Comparison of ENCODE assay signal across 22 cellular contexts in the genomic region with DNA sequence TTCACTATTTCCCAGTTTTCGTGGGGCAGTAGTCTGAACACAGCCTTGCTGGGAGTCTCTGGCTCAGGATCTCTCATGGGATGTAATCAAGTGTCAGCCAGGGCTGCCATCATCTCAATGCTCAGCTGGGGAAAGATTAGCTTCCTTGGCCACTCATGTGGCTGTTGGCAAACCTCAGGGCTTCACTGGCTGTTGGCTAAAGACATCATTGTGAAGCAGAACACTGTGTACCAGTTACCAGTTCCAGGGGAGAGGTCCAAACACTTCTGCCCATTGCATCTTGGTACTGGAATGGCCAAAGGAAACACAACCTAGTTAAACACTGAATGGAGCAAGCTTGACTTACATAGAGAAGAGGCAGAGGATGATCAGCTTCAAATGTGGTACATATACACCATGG. TPM values are rescaled to one million over a fixed set of nuclear protein-coding genes. Genes with fewer than 3 reads are reported as not detected.
DNase-seq lines count a peak whose midpoint lies in the region; ATAC-seq, FAIRE-seq and TF ChIP-seq lines count a peak whose summit lies in the region.
"Had no signal": no experiment of that assay in that cellular context is flagged by ENCODE, and none has a peak within 500 bp of the region (broad histone marks: within the 10 kb centered on the region; RNA-seq: fewer than 3 reads in every experiment).

No MANE protein-coding gene starts in this region.

- H3K27ac ChIP-seq in H1 (ENCODE audit: low read depth, low read length) (no peak overlapping the region), skeletal muscle tissue (ENCODE audit: low read depth, low read length) (peak overlapping the region; percentile 40)
- H3K27ac ChIP-seq: Peyer's patch, SJSA1 had no signal

- H2BK20ac ChIP-seq in H1 (ENCODE audit: low read length) = peak overlapping the region; percentile 41; the same call in 1 of the 2 replicates

- no peak overlapping the region for H3K4ac ChIP-seq in H1 (replicated peaks; ENCODE audit: insufficient read length, low read depth, low read length)

- no peaks in the 10 kb centered on the region for H3K79me1 ChIP-seq in H1 (ENCODE audit: low read depth, low read length)

- no peak for TF ChIP-seq CTCF in H1 (IDR thresholded peaks at IDR 0.05; ENCODE audit: control extremely low read depth in 1 of 3, insufficient read depth in 1 of 3, low read depth in 1 of 3, low read length in 3 of 3)

- H3K79me2 ChIP-seq in H1 (ENCODE audit: control insufficient read depth in 1 of 2, insufficient read depth in 2 of 2, low read length in 2 of 2) = no peaks in the 10 kb centered on the region

- H2AFZ ChIP-seq in H1 (ENCODE audit: low read length) = no peak overlapping the region

- no peak for ATAC-seq in GM21360 (IDR thresholded peaks at IDR 0.05; ENCODE audit: unreplicated experiment)
- ATAC-seq in GM18907 (IDR thresholded peaks at IDR 0.05; ENCODE audit: unreplicated experiment) = no peak

- H4K8ac ChIP-seq in H1 (ENCODE audit: extremely low read depth, insufficient read depth, low read length) = no peak overlapping the region

- H4K5ac ChIP-seq in H1 (ENCODE audit: insufficient read length, low read depth, low read length) = no peak overlapping the region

- H3K23ac ChIP-seq in H1 (ENCODE audit: insufficient read length) = no peak overlapping the region

- intact Hi-C loops in head of caudate nucleus (cut with DNase I) = no loop called here

- no peak overlapping the region for H3K9ac ChIP-seq in H1 (replicated peaks in 1 of 4; ENCODE audit: extremely low read depth in 1 of 4, low read depth in 3 of 4, low read length in 3 of 4)
- no peak overlapping the region for H3K9ac ChIP-seq in skeletal muscle tissue (ENCODE audit: low read depth in 1 of 3, low read length in 3 of 3)

- no peak overlapping the region for H2BK12ac ChIP-seq in H1 (ENCODE audit: low read depth, low read length)

- no peaks in the 10 kb centered on the region for H3K23me2 ChIP-seq in H1 (ENCODE audit: low read depth, low read length)

- POLR2A ChIA-PET in H1 (lab: Charles Lee; ENCODE audit: partially characterized antibody) = no interaction called here

- H3K4me2 ChIP-seq in H1 (ENCODE audit: insufficient read depth in 1 of 2, low read depth in 2 of 2, low read length in 2 of 2) = no peak overlapping the region

- H2AK5ac ChIP-seq in H1 (ENCODE audit: low read depth, low read length) = no peak overlapping the region

- H3K36me3 ChIP-seq in H1 (ENCODE audit: control insufficient read depth in 2 of 4, insufficient read depth in 4 of 4, low read length in 3 of 4) (no peaks in the 10 kb centered on the region), skeletal muscle tissue (ENCODE audit: control insufficient read depth in 3 of 3, insufficient read depth in 3 of 3, low read length in 3 of 3) (no peaks in the 10 kb centered on the region)
- H3K36me3 ChIP-seq: Peyer's patch, SJSA1 had no signal

- no peaks in the 10 kb centered on the region for H3K4me1 ChIP-seq in H1 (replicated peaks in 1 of 4; ENCODE audit: control insufficient read depth in 3 of 4, insufficient read depth in 4 of 4, low read length in 3 of 4)
- H3K4me1 ChIP-seq in skeletal muscle tissue (ENCODE audit: control insufficient read depth in 3 of 3, insufficient read depth in 3 of 3, low read length in 3 of 3) = peaks cover 18 to 24% (median 23%) of the 10 kb centered on the region in 3 donors
- H3K4me1 ChIP-seq: Peyer's patch, SJSA1 had no signal

- no peak overlapping the region for H4K91ac ChIP-seq in H1 (replicated peaks; ENCODE audit: insufficient read length, low read length)

- WGBS in H1 (ENCODE audit: extremely low coverage in 1 of 2, insufficient coverage in 1 of 2, insufficient read length in 1 of 2, insufficient replicate concordance in 2 of 2, low coverage in 1 of 2, low lambda C conversion rate in 2 of 2, missing lambda C conversion rate in 1 of 2), 2 experiments = 86% methylated on average over 1 of the region's 1 CpG; no CpG with 5 or more reads in 1 of the 2 experiments

- no peak for TF ChIP-seq POLR2A in H1 (IDR thresholded peaks at IDR 0.05; ENCODE audit: control extremely low read depth in 1 of 2, low read depth in 2 of 2, low read length in 2 of 2)

- H2BK5ac ChIP-seq in H1 (ENCODE audit: low read depth, low read length) = no peak overlapping the region

- no peak overlapping the region; the same call in 1 of the 2 replicates for H2BK15ac ChIP-seq in H1 (ENCODE audit: low read length)

- H4K20me1 ChIP-seq in H1 (replicated peaks in 1 of 2; ENCODE audit: control insufficient read depth in 1 of 2, insufficient read depth in 2 of 2, low read length in 2 of 2) = no peaks in the 10 kb centered on the region

- CTCF ChIA-PET in H1 (lab: Charles Lee; ENCODE audit: partially characterized antibody) = no interaction called here

- H3K14ac ChIP-seq in H1 (ENCODE audit: insufficient read length) = no peak overlapping the region

- no peaks in the 10 kb centered on the region for H3K9me3 ChIP-seq in H1 (ENCODE audit: insufficient read depth in 2 of 2, low read depth in 1 of 2, low read length in 1 of 2)
- no peaks in the 10 kb centered on the region for H3K9me3 ChIP-seq in skeletal muscle tissue (ENCODE audit: control insufficient read depth in 3 of 3, low read length in 3 of 3)
- H3K9me3 ChIP-seq: Peyer's patch, SJSA1 had no signal

- no peak overlapping the region for H3K56ac ChIP-seq in H1 (replicated peaks; ENCODE audit: insufficient read length, low read depth, low read length)

- TF ChIP-seq EP300 in H1 (IDR thresholded peaks at IDR 0.05; ENCODE audit: borderline replicate concordance in 1 of 2, low read depth in 2 of 2, low read length in 2 of 2) = no peak

- H3K18ac ChIP-seq in H1 (ENCODE audit: extremely low read depth, low read length) = no peak overlapping the region

- H2BK120ac ChIP-seq in H1 (replicated peaks; ENCODE audit: low read depth, low read length) = no peak overlapping the region

- H3K27me3 ChIP-seq in H1 (replicated peaks in 1 of 4; ENCODE audit: control insufficient read depth in 3 of 4, extremely low read depth in 1 of 4, insufficient read depth in 3 of 4, low read length in 3 of 4) (no peaks in the 10 kb centered on the region; a peak in 1 of 7 replicates), skeletal muscle tissue (ENCODE audit: control insufficient read depth in 3 of 3, insufficient read depth in 3 of 3, low read length in 3 of 3) (no peaks in the 10 kb centered on the region)
- H3K27me3 ChIP-seq: Peyer's patch had no signal

- DNase-seq in H1 (ENCODE audit: low read depth in 1 of 2, low spot score in 2 of 2) (no peak), head of caudate nucleus (peak in 25 of 42 donors; percentile 5 to 60 (median 19)), medulla oblongata (ENCODE audit: extremely low spot score) (peak; percentile 39), EL (no peak), SK-N-DZ (ENCODE audit: low spot score) (no peak)
- DNase-seq: CD4-positive, CD25-positive, alpha-beta regulatory T cell; DND-41; NCI-H1694 treated with DMSO at 0.1 percent for 48 hours; NCI-H2081 treated with DMSO at 0.1 percent for 48 hours; NCI-H524 treated with DMSO at 0.1 percent for 48 hours; Peyer's patch had no signal

- no peak overlapping the region for H3K4me3 ChIP-seq in H1 (ENCODE audit: extremely low read depth in 1 of 4, insufficient read depth in 2 of 4, low read depth in 3 of 4, low read length in 4 of 4)
- peak overlapping the region in 1 of 3 donors; percentile 22 for H3K4me3 ChIP-seq in skeletal muscle tissue (ENCODE audit: low read length in 3 of 3)
- H3K4me3 ChIP-seq: Peyer's patch, SJSA1 had no signal

- no peak for FAIRE-seq in H1 (lab: Jason Lieb, UNC)
- FAIRE-seq: G401.6, GM12892, H54 had no signal

- TF ChIP-seq RAD21 in H1 (IDR thresholded peaks at IDR 0.05 in 1 of 2, conservative IDR thresholded peaks at IDR 0.05 in 1 of 2; ENCODE audit: low read depth in 2 of 2, low read length in 2 of 2) = no peak

RNA-seq across cellular contexts. Expression of a gene that starts 33.7 kb away (rescaled TPM):
- total RNA-seq in H1 (2021; fragmentation: NEBNext Ultra II Directional; extraction: Animal tissue kit (Norgen Biotek cat#: 25700)) = 0.40 TPM in 1 of 2 replicates, not detected in the other
- 0.08 and 0.13 TPM in 2 replicates for polyA plus RNA-seq in H1 (2011; rRNA removed)
- polyA plus RNA-seq in H1 (2011; cell fraction: cytosol; rRNA removed) = 0.21 TPM
- 0.33 TPM for polyA plus RNA-seq in H1 (2011; cell fraction: nucleus; rRNA removed)
- polyA plus RNA-seq in H1 (2012, experiment 1 of 2) = not detected in 4 replicates
- not detected for polyA plus RNA-seq in H1 (2012, experiment 2 of 2)
- polyA plus RNA-seq in H1 (2013, experiment 1 of 2) = not detected
- polyA plus RNA-seq in H1 (2013, experiment 2 of 2) = 0.04 TPM
- 0.17 TPM in 1 of 2 replicates, not detected in the other for polyA minus RNA-seq in H1 (2011; rRNA and poly(A)+ RNA removed)
- polyA minus RNA-seq in H1 (2011; cell fraction: cytosol; rRNA and poly(A)+ RNA removed) = not detected
- polyA minus RNA-seq in H1 (2011; cell fraction: nucleus; rRNA and poly(A)+ RNA removed) = not detected
- not detected for total RNA-seq in skeletal muscle tissue
- polyA plus RNA-seq in SK-N-DZ (2014; cell fraction: cytosol; rRNA removed) = not detected in 2 replicates
- polyA plus RNA-seq in SK-N-DZ (2014; cell fraction: nucleus; rRNA removed) = not detected in 2 replicates
- total RNA-seq: CD4-positive, CD25-positive, alpha-beta regulatory T cell; MCF 10A; OCI-LY7; Peyer's patch; SJSA1 had no signal
- polyA plus RNA-seq: CD4-positive, CD25-positive, alpha-beta regulatory T cell had no signal

RNA-seq across cellular contexts. Expression of a gene that starts 38.3 kb away (rescaled TPM):
- 2.3 and 2.4 TPM in 2 replicates for total RNA-seq in H1 (2021; fragmentation: NEBNext Ultra II Directional; extraction: Animal tissue kit (Norgen Biotek cat#: 25700))
- polyA plus RNA-seq in H1 (2011; rRNA removed) = 0.33 and 0.52 TPM in 2 replicates
- polyA plus RNA-seq in H1 (2011; cell fraction: cytosol; rRNA removed) = 0.62 TPM
- 0.76 TPM for polyA plus RNA-seq in H1 (2011; cell fraction: nucleus; rRNA removed)
- 0.37 to 0.64 TPM (median 0.53 TPM) in 4 replicates for polyA plus RNA-seq in H1 (2012, experiment 1 of 2)
- 0.17 TPM for polyA plus RNA-seq in H1 (2012, experiment 2 of 2)
- 1.8 TPM for polyA plus RNA-seq in H1 (2013, experiment 1 of 2)
- polyA plus RNA-seq in H1 (2013, experiment 2 of 2) = 2.1 TPM
- polyA minus RNA-seq in H1 (2011; rRNA and poly(A)+ RNA removed) = 1.8 TPM in 2 replicates
- polyA minus RNA-seq in H1 (2011; cell fraction: cytosol; rRNA and poly(A)+ RNA removed) = 0.37 TPM
- 2.1 TPM for polyA minus RNA-seq in H1 (2011; cell fraction: nucleus; rRNA and poly(A)+ RNA removed)
- total RNA-seq in skeletal muscle tissue = not detected
- polyA plus RNA-seq in SK-N-DZ (2014; cell fraction: cytosol; rRNA removed) = not detected in 2 replicates
- not detected in 2 replicates for polyA plus RNA-seq in SK-N-DZ (2014; cell fraction: nucleus; rRNA removed)
- total RNA-seq: A673; CD4-positive, CD25-positive, alpha-beta regulatory T cell; MCF 10A; OCI-LY7; Peyer's patch; SJSA1 had no signal
- polyA plus RNA-seq: BJ; CD4-positive, CD25-positive, alpha-beta regulatory T cell had no signal

RNA-seq across cellular contexts. Expression of a gene that starts 59.6 kb away (rescaled TPM):
- total RNA-seq in H1 (2021; fragmentation: NEBNext Ultra II Directional; extraction: Animal tissue kit (Norgen Biotek cat#: 25700)) = 32.5 and 37.8 TPM in 2 replicates
- 36.4 and 41.9 TPM in 2 replicates for polyA plus RNA-seq in H1 (2011; rRNA removed)
- 40.2 TPM for polyA plus RNA-seq in H1 (2011; cell fraction: cytosol; rRNA removed)
- 40.2 TPM for polyA plus RNA-seq in H1 (2011; cell fraction: nucleus; rRNA removed)
- polyA plus RNA-seq in H1 (2012, experiment 1 of 2) = 25.1 to 32.0 TPM (median 29.2 TPM) in 4 replicates
- polyA plus RNA-seq in H1 (2012, experiment 2 of 2) = 36.9 TPM
- polyA plus RNA-seq in H1 (2013, experiment 1 of 2) = 9.6 TPM
- 10.6 TPM for polyA plus RNA-seq in H1 (2013, experiment 2 of 2)
- 56.9 and 114 TPM in 2 replicates for polyA minus RNA-seq in H1 (2011; rRNA and poly(A)+ RNA removed)
- 51.7 TPM for polyA minus RNA-seq in H1 (2011; cell fraction: cytosol; rRNA and poly(A)+ RNA removed)
- 27.3 TPM for polyA minus RNA-seq in H1 (2011; cell fraction: nucleus; rRNA and poly(A)+ RNA removed)
- 37.6 TPM for total RNA-seq in skeletal muscle tissue
- not detected in 2 replicates for polyA plus RNA-seq in SK-N-DZ (2014; cell fraction: cytosol; rRNA removed)
- polyA plus RNA-seq in SK-N-DZ (2014; cell fraction: nucleus; rRNA removed) = not detected in 2 replicates
- total RNA-seq: OCI-LY7 had no signal

Comparison
In these comparisons a context has a peak if more than half of its experiments do, and no peak if none do; other contexts are left out.
1. DNase-seq: peak in head of caudate nucleus (25 of 42) and medulla oblongata (single experiment); none in H1 (0 of 2), EL (single experiment) and SK-N-DZ (single experiment).